Comparison of ENCODE assay signal across 1 cellular context in the genomic region with DNA sequence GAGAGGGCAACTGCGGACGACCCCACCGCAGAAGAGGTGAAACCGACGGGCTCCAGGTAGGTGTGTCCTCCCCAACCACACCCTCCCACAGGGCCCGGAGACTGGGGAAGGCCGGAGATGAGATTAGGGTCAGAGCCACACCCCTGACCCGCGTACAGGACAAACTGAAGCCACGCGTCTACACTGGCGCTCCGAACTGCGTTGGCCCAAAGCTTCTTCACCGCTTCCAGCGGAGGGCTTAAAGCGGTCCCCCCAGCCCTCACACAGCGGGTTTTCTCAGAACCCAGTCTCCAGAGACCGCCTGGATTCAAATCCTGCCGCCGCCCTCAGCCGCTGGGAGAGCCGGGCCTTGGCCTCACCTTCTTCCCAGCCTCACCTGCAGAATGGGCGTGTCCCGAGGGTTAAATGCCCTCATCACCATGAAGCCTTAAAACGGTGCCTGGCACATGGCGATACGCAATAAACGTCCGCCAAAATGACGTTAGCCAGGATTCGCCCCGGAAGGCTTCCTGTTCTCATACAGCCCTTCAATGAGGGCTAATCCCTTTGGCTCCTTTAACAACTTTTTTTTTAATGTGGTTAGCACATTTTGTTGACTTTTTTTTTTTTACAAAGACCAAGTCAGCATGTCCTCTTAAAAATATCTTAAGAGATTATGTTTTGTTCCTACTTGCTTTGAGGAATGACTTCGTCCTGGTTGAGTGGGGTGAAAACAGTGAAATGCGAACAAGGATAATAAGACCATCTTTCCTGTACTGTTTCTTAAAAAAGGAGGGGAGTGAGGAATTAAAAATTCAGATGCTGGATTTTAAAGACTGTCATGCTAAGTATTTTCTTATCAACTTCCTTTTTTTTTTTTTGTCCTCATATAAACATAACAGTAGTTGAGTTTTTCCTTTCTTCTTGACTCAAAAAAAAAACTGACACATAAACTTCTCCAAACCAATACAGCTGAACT.
TF ChIP-seq lines count a peak whose summit lies in the region.

No MANE protein-coding gene starts in this region.

TF ChIP-seq in K562, 482 proteins besides CTCF, POLR2A, EP300 and RAD21 (continued from another document and continues in another):
- TF ChIP-seq, protein P1, sequence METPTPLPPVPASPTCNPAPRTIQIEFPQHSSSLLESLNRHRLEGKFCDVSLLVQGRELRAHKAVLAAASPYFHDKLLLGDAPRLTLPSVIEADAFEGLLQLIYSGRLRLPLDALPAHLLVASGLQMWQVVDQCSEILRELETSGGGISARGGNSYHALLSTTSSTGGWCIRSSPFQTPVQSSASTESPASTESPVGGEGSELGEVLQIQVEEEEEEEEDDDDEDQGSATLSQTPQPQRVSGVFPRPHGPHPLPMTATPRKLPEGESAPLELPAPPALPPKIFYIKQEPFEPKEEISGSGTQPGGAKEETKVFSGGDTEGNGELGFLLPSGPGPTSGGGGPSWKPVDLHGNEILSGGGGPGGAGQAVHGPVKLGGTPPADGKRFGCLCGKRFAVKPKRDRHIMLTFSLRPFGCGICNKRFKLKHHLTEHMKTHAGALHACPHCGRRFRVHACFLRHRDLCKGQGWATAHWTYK (CRISPR knock-in tag; IDR thresholded peaks at IDR 0.05): no peak; the same call in 1 of the 2 replicates
- TF ChIP-seq PURB (CRISPR knock-in tag; IDR thresholded peaks at IDR 0.05; ENCODE audit: low read depth) (no peak), ZNF75A (CRISPR knock-in tag; IDR thresholded peaks at IDR 0.05) (no peak), ILK (tag; IDR thresholded peaks at IDR 0.05; ENCODE audit: borderline replicate concordance, low read depth) (no peak), MCM7 (IDR thresholded peaks at IDR 0.05) (no peak), TCF7 (IDR thresholded peaks at IDR 0.05; ENCODE audit: borderline replicate concordance) (peak; percentile 17; the same call in 1 of the 2 replicates), NR3C1 (CRISPR knock-in tag; IDR thresholded peaks at IDR 0.05) (no peak), TSC22D4 (tag; IDR thresholded peaks at IDR 0.05) (no peak), CREM (IDR thresholded peaks at IDR 0.05; ENCODE audit: low read depth) (peak; percentile 80), ZKSCAN1 (IDR thresholded peaks at IDR 0.05; ENCODE audit: low read depth, low read length) (0 out of 2 replicates have a peak, but pooled peaks have one; percentile 12), ESRRA (IDR thresholded peaks at IDR 0.05; ENCODE audit: borderline replicate concordance, low read depth) (peak; percentile 81), KDM1A (IDR thresholded peaks at IDR 0.05) (peak in 1 of 2 experiments; percentile 31; a peak in 2 of 4 replicates), NR4A1 (CRISPR knock-in tag; IDR thresholded peaks at IDR 0.05) (no peak), NR4A1 (tag; IDR thresholded peaks at IDR 0.05) (no peak; the same call in 1 of the 2 replicates), MBD2 (IDR thresholded peaks at IDR 0.05; ENCODE audit: borderline replicate concordance, low read depth) (peak; percentile 40; the same call in 1 of the 2 replicates), ARID1B (IDR thresholded peaks at IDR 0.05) (peak; percentile 63), STAT5A (IDR thresholded peaks at IDR 0.05; ENCODE audit: borderline replicate concordance, low read length) (no peak), NONO (IDR thresholded peaks at IDR 0.05; ENCODE audit: low read depth in 2 of 2, low read length in 1 of 2) (no peak), ADNP (tag; IDR thresholded peaks at IDR 0.05) (no peak; the same call in 1 of the 2 replicates), MEF2A (IDR thresholded peaks at IDR 0.05; ENCODE audit: control insufficient read depth, low read depth, low read length) (no peak), KDM4B (IDR thresholded peaks at IDR 0.05; ENCODE audit: borderline replicate concordance in 2 of 2, low read depth in 1 of 2) (no peak), TOE1 (IDR thresholded peaks at IDR 0.05; ENCODE audit: borderline replicate concordance) (no peak; the same call in 1 of the 2 replicates), TOE1 (CRISPR knock-in tag; IDR thresholded peaks at IDR 0.05; ENCODE audit: borderline replicate concordance, low read depth) (no peak), KHSRP (IDR thresholded peaks at IDR 0.05) (no peak), SRSF3 (IDR thresholded peaks at IDR 0.05; ENCODE audit: insufficient read depth, low read length) (no peak), ZFX (CRISPR knock-in tag; IDR thresholded peaks at IDR 0.05) (peak; percentile 72)
- TF ChIP-seq, protein P2, sequence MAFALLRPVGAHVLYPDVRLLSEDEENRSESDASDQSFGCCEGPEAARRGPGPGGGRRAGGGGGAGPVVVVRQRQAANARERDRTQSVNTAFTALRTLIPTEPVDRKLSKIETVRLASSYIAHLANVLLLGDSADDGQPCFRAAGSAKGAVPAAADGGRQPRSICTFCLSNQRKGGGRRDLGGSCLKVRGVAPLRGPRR (CRISPR knock-in tag; IDR thresholded peaks at IDR 0.05): no peak
- TF ChIP-seq, protein P3, sequence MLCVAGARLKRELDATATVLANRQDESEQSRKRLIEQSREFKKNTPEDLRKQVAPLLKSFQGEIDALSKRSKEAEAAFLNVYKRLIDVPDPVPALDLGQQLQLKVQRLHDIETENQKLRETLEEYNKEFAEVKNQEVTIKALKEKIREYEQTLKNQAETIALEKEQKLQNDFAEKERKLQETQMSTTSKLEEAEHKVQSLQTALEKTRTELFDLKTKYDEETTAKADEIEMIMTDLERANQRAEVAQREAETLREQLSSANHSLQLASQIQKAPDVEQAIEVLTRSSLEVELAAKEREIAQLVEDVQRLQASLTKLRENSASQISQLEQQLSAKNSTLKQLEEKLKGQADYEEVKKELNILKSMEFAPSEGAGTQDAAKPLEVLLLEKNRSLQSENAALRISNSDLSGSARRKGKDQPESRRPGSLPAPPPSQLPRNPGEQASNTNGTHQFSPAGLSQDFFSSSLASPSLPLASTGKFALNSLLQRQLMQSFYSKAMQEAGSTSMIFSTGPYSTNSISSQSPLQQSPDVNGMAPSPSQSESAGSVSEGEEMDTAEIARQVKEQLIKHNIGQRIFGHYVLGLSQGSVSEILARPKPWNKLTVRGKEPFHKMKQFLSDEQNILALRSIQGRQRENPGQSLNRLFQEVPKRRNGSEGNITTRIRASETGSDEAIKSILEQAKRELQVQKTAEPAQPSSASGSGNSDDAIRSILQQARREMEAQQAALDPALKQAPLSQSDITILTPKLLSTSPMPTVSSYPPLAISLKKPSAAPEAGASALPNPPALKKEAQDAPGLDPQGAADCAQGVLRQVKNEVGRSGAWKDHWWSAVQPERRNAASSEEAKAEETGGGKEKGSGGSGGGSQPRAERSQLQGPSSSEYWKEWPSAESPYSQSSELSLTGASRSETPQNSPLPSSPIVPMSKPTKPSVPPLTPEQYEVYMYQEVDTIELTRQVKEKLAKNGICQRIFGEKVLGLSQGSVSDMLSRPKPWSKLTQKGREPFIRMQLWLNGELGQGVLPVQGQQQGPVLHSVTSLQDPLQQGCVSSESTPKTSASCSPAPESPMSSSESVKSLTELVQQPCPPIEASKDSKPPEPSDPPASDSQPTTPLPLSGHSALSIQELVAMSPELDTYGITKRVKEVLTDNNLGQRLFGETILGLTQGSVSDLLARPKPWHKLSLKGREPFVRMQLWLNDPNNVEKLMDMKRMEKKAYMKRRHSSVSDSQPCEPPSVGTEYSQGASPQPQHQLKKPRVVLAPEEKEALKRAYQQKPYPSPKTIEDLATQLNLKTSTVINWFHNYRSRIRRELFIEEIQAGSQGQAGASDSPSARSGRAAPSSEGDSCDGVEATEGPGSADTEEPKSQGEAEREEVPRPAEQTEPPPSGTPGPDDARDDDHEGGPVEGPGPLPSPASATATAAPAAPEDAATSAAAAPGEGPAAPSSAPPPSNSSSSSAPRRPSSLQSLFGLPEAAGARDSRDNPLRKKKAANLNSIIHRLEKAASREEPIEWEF (CRISPR knock-in tag; IDR thresholded peaks at IDR 0.05): 0 out of 2 replicates have a peak, but pooled peaks have one; percentile 20
- TF ChIP-seq, protein P4, sequence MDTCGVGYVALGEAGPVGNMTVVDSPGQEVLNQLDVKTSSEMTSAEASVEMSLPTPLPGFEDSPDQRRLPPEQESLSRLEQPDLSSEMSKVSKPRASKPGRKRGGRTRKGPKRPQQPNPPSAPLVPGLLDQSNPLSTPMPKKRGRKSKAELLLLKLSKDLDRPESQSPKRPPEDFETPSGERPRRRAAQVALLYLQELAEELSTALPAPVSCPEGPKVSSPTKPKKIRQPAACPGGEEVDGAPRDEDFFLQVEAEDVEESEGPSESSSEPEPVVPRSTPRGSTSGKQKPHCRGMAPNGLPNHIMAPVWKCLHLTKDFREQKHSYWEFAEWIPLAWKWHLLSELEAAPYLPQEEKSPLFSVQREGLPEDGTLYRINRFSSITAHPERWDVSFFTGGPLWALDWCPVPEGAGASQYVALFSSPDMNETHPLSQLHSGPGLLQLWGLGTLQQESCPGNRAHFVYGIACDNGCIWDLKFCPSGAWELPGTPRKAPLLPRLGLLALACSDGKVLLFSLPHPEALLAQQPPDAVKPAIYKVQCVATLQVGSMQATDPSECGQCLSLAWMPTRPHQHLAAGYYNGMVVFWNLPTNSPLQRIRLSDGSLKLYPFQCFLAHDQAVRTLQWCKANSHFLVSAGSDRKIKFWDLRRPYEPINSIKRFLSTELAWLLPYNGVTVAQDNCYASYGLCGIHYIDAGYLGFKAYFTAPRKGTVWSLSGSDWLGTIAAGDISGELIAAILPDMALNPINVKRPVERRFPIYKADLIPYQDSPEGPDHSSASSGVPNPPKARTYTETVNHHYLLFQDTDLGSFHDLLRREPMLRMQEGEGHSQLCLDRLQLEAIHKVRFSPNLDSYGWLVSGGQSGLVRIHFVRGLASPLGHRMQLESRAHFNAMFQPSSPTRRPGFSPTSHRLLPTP (IDR thresholded peaks at IDR 0.05; ENCODE audit: borderline replicate concordance, extremely low read depth, insufficient read length): no peak
- TF ChIP-seq, protein P5, sequence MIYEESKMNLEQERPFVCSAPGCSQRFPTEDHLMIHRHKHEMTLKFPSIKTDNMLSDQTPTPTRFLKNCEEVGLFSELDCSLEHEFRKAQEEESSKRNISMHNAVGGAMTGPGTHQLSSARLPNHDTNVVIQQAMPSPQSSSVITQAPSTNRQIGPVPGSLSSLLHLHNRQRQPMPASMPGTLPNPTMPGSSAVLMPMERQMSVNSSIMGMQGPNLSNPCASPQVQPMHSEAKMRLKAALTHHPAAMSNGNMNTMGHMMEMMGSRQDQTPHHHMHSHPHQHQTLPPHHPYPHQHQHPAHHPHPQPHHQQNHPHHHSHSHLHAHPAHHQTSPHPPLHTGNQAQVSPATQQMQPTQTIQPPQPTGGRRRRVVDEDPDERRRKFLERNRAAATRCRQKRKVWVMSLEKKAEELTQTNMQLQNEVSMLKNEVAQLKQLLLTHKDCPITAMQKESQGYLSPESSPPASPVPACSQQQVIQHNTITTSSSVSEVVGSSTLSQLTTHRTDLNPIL (CRISPR knock-in tag; IDR thresholded peaks at IDR 0.05): no peak
- TF ChIP-seq, protein P6, sequence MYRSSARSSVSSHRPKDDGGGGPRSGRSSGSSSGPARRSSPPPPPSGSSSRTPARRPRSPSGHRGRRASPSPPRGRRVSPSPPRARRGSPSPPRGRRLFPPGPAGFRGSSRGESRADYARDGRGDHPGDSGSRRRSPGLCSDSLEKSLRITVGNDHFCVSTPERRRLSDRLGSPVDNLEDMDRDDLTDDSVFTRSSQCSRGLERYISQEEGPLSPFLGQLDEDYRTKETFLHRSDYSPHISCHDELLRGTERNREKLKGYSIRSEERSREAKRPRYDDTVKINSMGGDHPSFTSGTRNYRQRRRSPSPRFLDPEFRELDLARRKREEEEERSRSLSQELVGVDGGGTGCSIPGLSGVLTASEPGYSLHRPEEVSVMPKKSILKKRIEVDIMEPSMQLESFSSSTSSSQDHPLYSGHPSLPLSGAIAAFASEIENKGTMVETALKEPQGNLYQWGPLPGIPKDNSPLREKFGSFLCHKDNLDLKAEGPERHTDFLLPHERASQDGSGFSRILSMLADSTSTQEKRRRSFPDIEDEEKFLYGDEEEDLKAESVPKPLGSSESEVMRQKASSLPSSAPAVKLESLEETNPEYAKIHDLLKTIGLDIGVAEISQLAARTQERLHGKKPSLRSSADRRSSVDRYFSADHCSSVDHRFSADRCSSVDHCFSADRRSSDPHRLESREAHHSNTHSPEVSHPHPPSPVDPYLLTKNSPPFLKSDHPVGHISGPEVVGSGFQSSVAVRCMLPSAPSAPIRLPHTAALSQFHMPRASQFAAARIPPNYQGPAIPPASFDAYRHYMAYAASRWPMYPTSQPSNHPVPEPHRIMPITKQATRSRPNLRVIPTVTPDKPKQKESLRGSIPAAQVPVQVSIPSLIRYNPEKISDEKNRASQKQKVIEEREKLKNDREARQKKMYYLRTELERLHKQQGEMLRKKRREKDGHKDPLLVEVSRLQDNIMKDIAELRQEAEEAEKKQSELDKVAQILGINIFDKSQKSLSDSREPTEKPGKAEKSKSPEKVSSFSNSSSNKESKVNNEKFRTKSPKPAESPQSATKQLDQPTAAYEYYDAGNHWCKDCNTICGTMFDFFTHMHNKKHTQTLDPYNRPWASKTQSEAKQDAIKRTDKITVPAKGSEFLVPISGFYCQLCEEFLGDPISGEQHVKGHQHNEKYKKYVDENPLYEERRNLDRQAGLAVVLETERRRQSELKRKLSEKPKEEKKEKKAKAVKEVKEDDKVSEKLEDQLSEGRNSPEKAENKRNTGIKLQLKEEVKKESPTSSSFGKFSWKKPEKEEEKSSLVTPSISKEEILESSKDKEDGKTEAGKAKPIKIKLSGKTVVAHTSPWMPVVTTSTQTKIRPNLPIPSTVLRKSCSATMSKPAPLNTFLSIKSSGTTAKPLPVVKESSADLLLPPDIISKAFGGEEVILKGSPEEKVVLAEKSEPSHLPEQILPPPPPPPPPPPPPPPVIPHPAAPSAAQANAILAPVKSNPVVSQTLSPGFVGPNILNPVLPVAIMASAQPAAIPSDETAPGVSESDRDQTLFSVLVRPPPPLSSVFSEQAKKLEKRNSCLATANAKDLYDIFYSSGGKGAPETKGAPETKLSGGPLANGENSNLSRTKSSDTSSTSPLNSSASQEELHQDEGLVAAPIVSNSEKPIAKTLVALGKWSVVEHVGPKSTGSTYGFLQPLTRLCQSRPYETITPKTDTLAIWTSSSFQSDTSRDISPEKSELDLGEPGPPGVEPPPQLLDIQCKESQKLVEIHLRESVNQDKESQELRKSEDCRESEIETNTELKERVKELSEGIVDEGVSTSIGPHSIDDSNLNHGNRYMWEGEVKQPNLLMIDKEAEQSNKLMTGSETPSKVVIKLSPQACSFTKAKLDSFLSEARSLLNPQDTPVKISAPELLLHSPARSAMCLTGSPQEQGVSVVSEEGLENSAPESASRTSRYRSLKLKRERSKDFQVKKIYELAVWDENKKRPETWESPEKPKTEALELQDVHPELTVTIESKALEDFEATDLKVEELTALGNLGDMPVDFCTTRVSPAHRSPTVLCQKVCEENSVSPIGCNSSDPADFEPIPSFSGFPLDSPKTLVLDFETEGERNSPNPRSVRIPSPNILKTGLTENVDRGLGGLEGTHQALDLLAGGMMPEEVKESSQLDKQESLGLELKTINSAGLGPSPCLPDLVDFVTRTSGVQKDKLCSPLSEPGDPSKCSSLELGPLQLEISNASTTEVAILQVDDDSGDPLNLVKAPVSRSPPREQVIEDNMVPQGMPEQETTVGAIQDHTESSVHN (IDR thresholded peaks at IDR 0.05; ENCODE audit: borderline replicate concordance in 1 of 2, low read depth in 1 of 2): no peak; a peak in 1 of 4 replicates
- TF ChIP-seq, protein P7, sequence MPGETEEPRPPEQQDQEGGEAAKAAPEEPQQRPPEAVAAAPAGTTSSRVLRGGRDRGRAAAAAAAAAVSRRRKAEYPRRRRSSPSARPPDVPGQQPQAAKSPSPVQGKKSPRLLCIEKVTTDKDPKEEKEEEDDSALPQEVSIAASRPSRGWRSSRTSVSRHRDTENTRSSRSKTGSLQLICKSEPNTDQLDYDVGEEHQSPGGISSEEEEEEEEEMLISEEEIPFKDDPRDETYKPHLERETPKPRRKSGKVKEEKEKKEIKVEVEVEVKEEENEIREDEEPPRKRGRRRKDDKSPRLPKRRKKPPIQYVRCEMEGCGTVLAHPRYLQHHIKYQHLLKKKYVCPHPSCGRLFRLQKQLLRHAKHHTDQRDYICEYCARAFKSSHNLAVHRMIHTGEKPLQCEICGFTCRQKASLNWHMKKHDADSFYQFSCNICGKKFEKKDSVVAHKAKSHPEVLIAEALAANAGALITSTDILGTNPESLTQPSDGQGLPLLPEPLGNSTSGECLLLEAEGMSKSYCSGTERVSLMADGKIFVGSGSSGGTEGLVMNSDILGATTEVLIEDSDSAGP (CRISPR knock-in tag; IDR thresholded peaks at IDR 0.05): 0 out of 2 replicates have a peak, but pooled peaks have one; percentile 29
